Comparison of ENCODE assay signal across 1 cellular context in genomic region chr16:1932050-1933028, GRCh38.
TF ChIP-seq lines count a peak whose summit lies in the region.

No MANE protein-coding gene starts in this region.

TF ChIP-seq in HepG2, 621 proteins besides CTCF, POLR2A, EP300 and RAD21 (continued from another document and continues in another):
- TF ChIP-seq ZNF414 (CRISPR knock-in tag; IDR thresholded peaks at IDR 0.05) (peak; percentile 74; the same call in 1 of the 2 replicates), TFDP1 (CRISPR knock-in tag; IDR thresholded peaks at IDR 0.05; ENCODE audit: borderline replicate concordance) (peak; percentile 24; the same call in 1 of the 2 replicates), ZNF883 (CRISPR knock-in tag; IDR thresholded peaks at IDR 0.05; ENCODE audit: not compliant biosample characterization) (peak; percentile 54), RXRA (CRISPR knock-in tag; IDR thresholded peaks at IDR 0.05) (peak; percentile 43; the same call in 1 of the 2 replicates), ESRRA (CRISPR knock-in tag; IDR thresholded peaks at IDR 0.05; ENCODE audit: low read depth) (no peak), FOSL2 (CRISPR knock-in tag; IDR thresholded peaks at IDR 0.05) (peak; percentile 38; the same call in 1 of the 2 replicates), YEATS4 (CRISPR knock-in tag; IDR thresholded peaks at IDR 0.05; ENCODE audit: borderline replicate concordance) (no peak), GTF3A (CRISPR knock-in tag; conservative IDR thresholded peaks at IDR 0.05) (no peak), YEATS2 (CRISPR knock-in tag; IDR thresholded peaks at IDR 0.05; ENCODE audit: borderline replicate concordance) (no peak), ZNF552 (CRISPR knock-in tag; IDR thresholded peaks at IDR 0.05; ENCODE audit: borderline replicate concordance) (no peak), ELF1 (CRISPR knock-in tag; IDR thresholded peaks at IDR 0.05) (no peak), POLR2AphosphoS5 (IDR thresholded peaks at IDR 0.05; ENCODE audit: low read depth, low read length) (no peak), DPF2 (CRISPR knock-in tag; IDR thresholded peaks at IDR 0.05; ENCODE audit: borderline replicate concordance, low read depth) (no peak), TBX3 (IDR thresholded peaks at IDR 0.05; ENCODE audit: borderline replicate concordance) (no peak), ZNF12 (CRISPR knock-in tag; IDR thresholded peaks at IDR 0.05) (no peak), TRAFD1 (CRISPR knock-in tag; IDR thresholded peaks at IDR 0.05; ENCODE audit: borderline replicate concordance) (no peak), E2F5 (CRISPR knock-in tag; conservative IDR thresholded peaks at IDR 0.05) (no peak), ZSCAN30 (CRISPR knock-in tag; IDR thresholded peaks at IDR 0.05) (no peak), KMT2A (CRISPR knock-in tag; IDR thresholded peaks at IDR 0.05) (no peak), TSC22D2 (CRISPR knock-in tag; IDR thresholded peaks at IDR 0.05; ENCODE audit: borderline replicate concordance) (no peak), ZNF780A (CRISPR knock-in tag; IDR thresholded peaks at IDR 0.05) (no peak), ZFX (CRISPR knock-in tag; IDR thresholded peaks at IDR 0.05; ENCODE audit: low read depth) (peak; percentile 71), THAP9 (CRISPR knock-in tag; IDR thresholded peaks at IDR 0.05; ENCODE audit: borderline replicate concordance) (no peak), RBFOX2 (IDR thresholded peaks at IDR 0.05; ENCODE audit: low read depth, low read length) (0 out of 2 replicates have a peak, but pooled peaks have one; percentile 32), ZNF460 (CRISPR knock-in tag; IDR thresholded peaks at IDR 0.05; ENCODE audit: borderline replicate concordance) (peak; percentile 55), EED (CRISPR knock-in tag; IDR thresholded peaks at IDR 0.05) (0 out of 2 replicates have a peak, but pooled peaks have one; percentile 11), GABPB1 (CRISPR knock-in tag; IDR thresholded peaks at IDR 0.05) (no peak; the same call in 1 of the 2 replicates), GATA4 (IDR thresholded peaks at IDR 0.05; ENCODE audit: borderline replicate concordance, low read depth) (no peak)
- TF ChIP-seq, protein P1, sequence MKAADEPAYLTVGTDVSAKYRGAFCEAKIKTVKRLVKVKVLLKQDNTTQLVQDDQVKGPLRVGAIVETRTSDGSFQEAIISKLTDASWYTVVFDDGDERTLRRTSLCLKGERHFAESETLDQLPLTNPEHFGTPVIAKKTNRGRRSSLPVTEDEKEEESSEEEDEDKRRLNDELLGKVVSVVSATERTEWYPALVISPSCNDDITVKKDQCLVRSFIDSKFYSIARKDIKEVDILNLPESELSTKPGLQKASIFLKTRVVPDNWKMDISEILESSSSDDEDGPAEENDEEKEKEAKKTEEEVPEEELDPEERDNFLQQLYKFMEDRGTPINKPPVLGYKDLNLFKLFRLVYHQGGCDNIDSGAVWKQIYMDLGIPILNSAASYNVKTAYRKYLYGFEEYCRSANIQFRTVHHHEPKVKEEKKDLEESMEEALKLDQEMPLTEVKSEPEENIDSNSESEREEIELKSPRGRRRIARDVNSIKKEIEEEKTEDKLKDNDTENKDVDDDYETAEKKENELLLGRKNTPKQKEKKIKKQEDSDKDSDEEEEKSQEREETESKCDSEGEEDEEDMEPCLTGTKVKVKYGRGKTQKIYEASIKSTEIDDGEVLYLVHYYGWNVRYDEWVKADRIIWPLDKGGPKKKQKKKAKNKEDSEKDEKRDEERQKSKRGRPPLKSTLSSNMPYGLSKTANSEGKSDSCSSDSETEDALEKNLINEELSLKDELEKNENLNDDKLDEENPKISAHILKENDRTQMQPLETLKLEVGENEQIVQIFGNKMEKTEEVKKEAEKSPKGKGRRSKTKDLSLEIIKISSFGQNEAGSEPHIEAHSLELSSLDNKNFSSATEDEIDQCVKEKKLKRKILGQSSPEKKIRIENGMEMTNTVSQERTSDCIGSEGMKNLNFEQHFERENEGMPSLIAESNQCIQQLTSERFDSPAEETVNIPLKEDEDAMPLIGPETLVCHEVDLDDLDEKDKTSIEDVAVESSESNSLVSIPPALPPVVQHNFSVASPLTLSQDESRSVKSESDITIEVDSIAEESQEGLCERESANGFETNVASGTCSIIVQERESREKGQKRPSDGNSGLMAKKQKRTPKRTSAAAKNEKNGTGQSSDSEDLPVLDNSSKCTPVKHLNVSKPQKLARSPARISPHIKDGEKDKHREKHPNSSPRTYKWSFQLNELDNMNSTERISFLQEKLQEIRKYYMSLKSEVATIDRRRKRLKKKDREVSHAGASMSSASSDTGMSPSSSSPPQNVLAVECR (CRISPR knock-in tag; IDR thresholded peaks at IDR 0.05; ENCODE audit: borderline replicate concordance): peak; percentile 41; the same call in 1 of the 2 replicates
- TF ChIP-seq, protein P2, sequence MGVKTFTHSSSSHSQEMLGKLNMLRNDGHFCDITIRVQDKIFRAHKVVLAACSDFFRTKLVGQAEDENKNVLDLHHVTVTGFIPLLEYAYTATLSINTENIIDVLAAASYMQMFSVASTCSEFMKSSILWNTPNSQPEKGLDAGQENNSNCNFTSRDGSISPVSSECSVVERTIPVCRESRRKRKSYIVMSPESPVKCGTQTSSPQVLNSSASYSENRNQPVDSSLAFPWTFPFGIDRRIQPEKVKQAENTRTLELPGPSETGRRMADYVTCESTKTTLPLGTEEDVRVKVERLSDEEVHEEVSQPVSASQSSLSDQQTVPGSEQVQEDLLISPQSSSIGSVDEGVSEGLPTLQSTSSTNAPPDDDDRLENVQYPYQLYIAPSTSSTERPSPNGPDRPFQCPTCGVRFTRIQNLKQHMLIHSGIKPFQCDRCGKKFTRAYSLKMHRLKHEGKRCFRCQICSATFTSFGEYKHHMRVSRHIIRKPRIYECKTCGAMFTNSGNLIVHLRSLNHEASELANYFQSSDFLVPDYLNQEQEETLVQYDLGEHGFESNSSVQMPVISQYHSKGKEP (CRISPR knock-in tag; IDR thresholded peaks at IDR 0.05): no peak
- TF ChIP-seq, protein P3, sequence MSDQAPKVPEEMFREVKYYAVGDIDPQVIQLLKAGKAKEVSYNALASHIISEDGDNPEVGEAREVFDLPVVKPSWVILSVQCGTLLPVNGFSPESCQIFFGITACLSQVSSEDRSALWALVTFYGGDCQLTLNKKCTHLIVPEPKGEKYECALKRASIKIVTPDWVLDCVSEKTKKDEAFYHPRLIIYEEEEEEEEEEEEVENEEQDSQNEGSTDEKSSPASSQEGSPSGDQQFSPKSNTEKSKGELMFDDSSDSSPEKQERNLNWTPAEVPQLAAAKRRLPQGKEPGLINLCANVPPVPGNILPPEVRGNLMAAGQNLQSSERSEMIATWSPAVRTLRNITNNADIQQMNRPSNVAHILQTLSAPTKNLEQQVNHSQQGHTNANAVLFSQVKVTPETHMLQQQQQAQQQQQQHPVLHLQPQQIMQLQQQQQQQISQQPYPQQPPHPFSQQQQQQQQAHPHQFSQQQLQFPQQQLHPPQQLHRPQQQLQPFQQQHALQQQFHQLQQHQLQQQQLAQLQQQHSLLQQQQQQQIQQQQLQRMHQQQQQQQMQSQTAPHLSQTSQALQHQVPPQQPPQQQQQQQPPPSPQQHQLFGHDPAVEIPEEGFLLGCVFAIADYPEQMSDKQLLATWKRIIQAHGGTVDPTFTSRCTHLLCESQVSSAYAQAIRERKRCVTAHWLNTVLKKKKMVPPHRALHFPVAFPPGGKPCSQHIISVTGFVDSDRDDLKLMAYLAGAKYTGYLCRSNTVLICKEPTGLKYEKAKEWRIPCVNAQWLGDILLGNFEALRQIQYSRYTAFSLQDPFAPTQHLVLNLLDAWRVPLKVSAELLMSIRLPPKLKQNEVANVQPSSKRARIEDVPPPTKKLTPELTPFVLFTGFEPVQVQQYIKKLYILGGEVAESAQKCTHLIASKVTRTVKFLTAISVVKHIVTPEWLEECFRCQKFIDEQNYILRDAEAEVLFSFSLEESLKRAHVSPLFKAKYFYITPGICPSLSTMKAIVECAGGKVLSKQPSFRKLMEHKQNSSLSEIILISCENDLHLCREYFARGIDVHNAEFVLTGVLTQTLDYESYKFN (CRISPR knock-in tag; conservative IDR thresholded peaks at IDR 0.05): no peak
- TF ChIP-seq, protein P4, sequence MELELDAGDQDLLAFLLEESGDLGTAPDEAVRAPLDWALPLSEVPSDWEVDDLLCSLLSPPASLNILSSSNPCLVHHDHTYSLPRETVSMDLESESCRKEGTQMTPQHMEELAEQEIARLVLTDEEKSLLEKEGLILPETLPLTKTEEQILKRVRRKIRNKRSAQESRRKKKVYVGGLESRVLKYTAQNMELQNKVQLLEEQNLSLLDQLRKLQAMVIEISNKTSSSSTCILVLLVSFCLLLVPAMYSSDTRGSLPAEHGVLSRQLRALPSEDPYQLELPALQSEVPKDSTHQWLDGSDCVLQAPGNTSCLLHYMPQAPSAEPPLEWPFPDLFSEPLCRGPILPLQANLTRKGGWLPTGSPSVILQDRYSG (CRISPR knock-in tag; IDR thresholded peaks at IDR 0.05): no peak
- TF ChIP-seq, protein P5, sequence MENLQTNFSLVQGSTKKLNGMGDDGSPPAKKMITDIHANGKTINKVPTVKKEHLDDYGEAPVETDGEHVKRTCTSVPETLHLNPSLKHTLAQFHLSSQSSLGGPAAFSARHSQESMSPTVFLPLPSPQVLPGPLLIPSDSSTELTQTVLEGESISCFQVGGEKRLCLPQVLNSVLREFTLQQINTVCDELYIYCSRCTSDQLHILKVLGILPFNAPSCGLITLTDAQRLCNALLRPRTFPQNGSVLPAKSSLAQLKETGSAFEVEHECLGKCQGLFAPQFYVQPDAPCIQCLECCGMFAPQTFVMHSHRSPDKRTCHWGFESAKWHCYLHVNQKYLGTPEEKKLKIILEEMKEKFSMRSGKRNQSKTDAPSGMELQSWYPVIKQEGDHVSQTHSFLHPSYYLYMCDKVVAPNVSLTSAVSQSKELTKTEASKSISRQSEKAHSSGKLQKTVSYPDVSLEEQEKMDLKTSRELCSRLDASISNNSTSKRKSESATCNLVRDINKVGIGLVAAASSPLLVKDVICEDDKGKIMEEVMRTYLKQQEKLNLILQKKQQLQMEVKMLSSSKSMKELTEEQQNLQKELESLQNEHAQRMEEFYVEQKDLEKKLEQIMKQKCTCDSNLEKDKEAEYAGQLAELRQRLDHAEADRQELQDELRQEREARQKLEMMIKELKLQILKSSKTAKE (CRISPR knock-in tag; IDR thresholded peaks at IDR 0.05; ENCODE audit: borderline replicate concordance): no peak
